Comparison of ENCODE assay signal across 27 cellular contexts in genomic region chr7:15236958-15237357, GRCh38.
DNase-seq lines count a peak whose midpoint lies in the region; ATAC-seq, FAIRE-seq and TF ChIP-seq lines count a peak whose summit lies in the region.
"Had no signal": no experiment of that assay in that cellular context is flagged by ENCODE, and none has a peak within 500 bp of the region (broad histone marks: within the 10 kb centered on the region; RNA-seq: fewer than 3 reads in every experiment).

No MANE protein-coding gene starts in this region.

- TF ChIP-seq EP300 in HepG2 (IDR thresholded peaks at IDR 0.05; ENCODE audit: low read depth in 2 of 2, low read length in 2 of 2) = no peak
- TF ChIP-seq EP300 in HepG2 (CRISPR knock-in tag; IDR thresholded peaks at IDR 0.05; ENCODE audit: borderline replicate concordance) = no peak

- H3K9me3 Mint-ChIP-seq in stimulated activated naive CD8-positive, alpha-beta T cell treated with anti-CD3 and anti-CD28 coated beads, Interleukin-15, amount 100 ng/mL, for 72 hours = peaks cover 12 to 16% of the 10 kb centered on the region in 2 donors

- no peaks in the 10 kb centered on the region for H3K27me3 Mint-ChIP-seq in stimulated activated naive CD8-positive, alpha-beta T cell treated with anti-CD3 and anti-CD28 coated beads, Interleukin-15, amount 100 ng/mL, for 72 hours
- H3K27me3 Mint-ChIP-seq: activated naive CD8-positive, alpha-beta T cell treated with anti-CD3 and anti-CD28 coated beads for 36 hours; B cell; T-cell had no signal

- intact Hi-C loops in right lobe of liver (cut with DNase I) (no loop called here), HepG2 (cut with micrococcal nuclease; ENCODE audit: unreplicated experiment) (no loop called here)

- H3K9ac ChIP-seq in HepG2 (ENCODE audit: insufficient read depth, low read depth, low read length) = no peak overlapping the region

- no peak for TF ChIP-seq RAD21 in HepG2 (CRISPR knock-in tag; IDR thresholded peaks at IDR 0.05)

- H3K4me1 Mint-ChIP-seq in stimulated activated naive CD8-positive, alpha-beta T cell treated with anti-CD3 and anti-CD28 coated beads, Interleukin-15, amount 100 ng/mL, for 72 hours = no peaks in the 10 kb centered on the region
- H3K4me1 Mint-ChIP-seq: activated naive CD8-positive, alpha-beta T cell treated with anti-CD3 and anti-CD28 coated beads for 36 hours; B cell; T-cell had no signal

- no peaks in the 10 kb centered on the region for H3K27me3 ChIP-seq in right lobe of liver
- H3K27me3 ChIP-seq in HepG2 (ENCODE audit: control insufficient read depth in 1 of 2, insufficient read depth in 2 of 2, low read length in 2 of 2) = no peaks in the 10 kb centered on the region
- H3K27me3 ChIP-seq: gastrocnemius medialis had no signal

- BruUV-seq in HepG2 (replicated peaks; lab: Mats Ljungman, UMichigan) = no TSS peak

- no peaks in the 10 kb centered on the region for H4K20me1 ChIP-seq in HepG2 (ENCODE audit: insufficient read depth, low read length)

- no peaks in the 10 kb centered on the region for H3K9me3 ChIP-seq in right lobe of liver
- peaks cover 84% of the 10 kb centered on the region for H3K9me3 ChIP-seq in HepG2 (ENCODE audit: low read length)
- H3K9me3 ChIP-seq: gastrocnemius medialis, psoas muscle had no signal

- TF ChIP-seq CTCF in right lobe of liver (IDR thresholded peaks at IDR 0.05) = no peak
- TF ChIP-seq CTCF in HepG2 (CRISPR knock-in tag; IDR thresholded peaks at IDR 0.05) = no peak

- 33% methylated on average over 2 of the region's 2 CpGs for WGBS in right lobe of liver (ENCODE audit: insufficient coverage, low coverage, low lambda C conversion rate, missing lambda C conversion rate)
- 27% methylated on average over 2 of the region's 2 CpGs for WGBS in HepG2 (ENCODE audit: low lambda C conversion rate)

- H3K4me2 ChIP-seq in HepG2 (ENCODE audit: low read depth, low read length) = no peak overlapping the region

- ATAC-seq in right lobe of liver (peak in 3 of 4 donors; percentile 44 to 45 (median 44)), HepG2 (no peak), left lobe of liver (peak; percentile 27)
- ATAC-seq in stimulated activated naive CD8-positive, alpha-beta T cell treated with anti-CD3 and anti-CD28 coated beads, Interleukin-15, amount 100 ng/mL, for 72 hours = no peak
- ATAC-seq: activated CD8-positive, alpha-beta T cell treated with anti-CD3 and anti-CD28 coated beads, Interleukin-2, amount 10 ng/mL, durations not matched to agents 7 days and 5 days; gastrocnemius medialis; left cardiac atrium; PC-3; psoas muscle; T-cell had no signal

- no peaks in the 10 kb centered on the region for H3K79me2 ChIP-seq in HepG2 (ENCODE audit: insufficient read depth, low read length)

- TF ChIP-seq POLR2A in right lobe of liver (IDR thresholded peaks at IDR 0.05) (no peak), HepG2 (IDR thresholded peaks at IDR 0.05; ENCODE audit: insufficient read depth in 1 of 2, low read depth in 2 of 2, low read length in 2 of 2) (no peak)

- H3K36me3 ChIP-seq in right lobe of liver = no peaks in the 10 kb centered on the region
- no peaks in the 10 kb centered on the region for H3K36me3 ChIP-seq in HepG2 (replicated peaks in 1 of 2; ENCODE audit: control insufficient read depth in 1 of 2, insufficient read depth in 2 of 2, low read length in 2 of 2)
- H3K36me3 ChIP-seq: gastrocnemius medialis had no signal

- H2AFZ ChIP-seq in HepG2 (ENCODE audit: low read length) = no peak overlapping the region

- H3K27ac ChIP-seq in right lobe of liver (no peak overlapping the region), HepG2 (ENCODE audit: extremely low read length, insufficient read depth, low read length) (no peak overlapping the region)
- H3K27ac ChIP-seq: coronary artery, gastrocnemius medialis, psoas muscle had no signal

- POLR2A ChIA-PET in HepG2 (lab: Yijun Ruan, JAX) = no interaction called here

- H3K4me3 ChIP-seq in right lobe of liver (no peak overlapping the region), HepG2 (replicated peaks in 1 of 3; ENCODE audit: insufficient read depth in 1 of 3, low read depth in 2 of 3, low read length in 3 of 3) (no peak overlapping the region)
- H3K4me3 ChIP-seq: coronary artery, gastrocnemius medialis, psoas muscle had no signal

- in situ Hi-C loops in HepG2 (cut with HindIII; ENCODE audit: extremely low pct_ligation_motif_present, low pct_unique_long_range_greater_than_20kb) = no loop called here

- no peak overlapping the region for H3K27ac Mint-ChIP-seq in stimulated activated naive CD8-positive, alpha-beta T cell treated with anti-CD3 and anti-CD28 coated beads, Interleukin-15, amount 100 ng/mL, for 72 hours
- H3K27ac Mint-ChIP-seq: activated CD8-positive, alpha-beta T cell treated with anti-CD3 and anti-CD28 coated beads, Interleukin-2, amount 10 ng/mL, durations not matched to agents 7 days and 5 days; activated naive CD8-positive, alpha-beta T cell treated with anti-CD3 and anti-CD28 coated beads for 36 hours; activated T-helper 2 cell treated with anti-CD3 and anti-CD28 coated beads, Interferon-gamma antibody, Interleukin-2, Interleukin-4, amounts not matched to agents 10 μg/mL and 5 μg/mL and 100 μg/mL, durations not matched to agents 14 hours and 24 hours and 36 hours; B cell; T-cell had no signal

- no peaks in the 10 kb centered on the region for H3K4me1 ChIP-seq in right lobe of liver
- no peaks in the 10 kb centered on the region for H3K4me1 ChIP-seq in HepG2 (ENCODE audit: insufficient read depth, low read length)
- H3K4me1 ChIP-seq: gastrocnemius medialis, psoas muscle had no signal

- FAIRE-seq in HepG2 (lab: Jason Lieb, UNC) = no peak
- FAIRE-seq: TTC549 had no signal

- no peak for DNase-seq in right lobe of liver
- DNase-seq in HepG2 (ENCODE audit: low spot score) = no peak
- DNase-seq in SKM-1 (lab: John Stamatoyannopoulos, UW; ENCODE audit: unreplicated experiment) = peak; percentile 70
- no peak for DNase-seq in left lobe of liver (ENCODE audit: low spot score)
- no peak for DNase-seq in glomerular visceral epithelial cell (ENCODE audit: extremely low spot score)
- no peak for DNase-seq in KG1 (lab: John Stamatoyannopoulos, UW)
- no peak for DNase-seq in stimulated activated naive CD8-positive, alpha-beta T cell treated with anti-CD3 and anti-CD28 coated beads, Interleukin-15, amount 100 ng/mL, for 72 hours
- DNase-seq in HPDE6-E6E7 (ENCODE audit: extremely low spot score) = no peak
- DNase-seq: activated CD8-positive, alpha-beta T cell treated with anti-CD3 and anti-CD28 coated beads, Interleukin-2, amount 10 ng/mL, durations not matched to agents 7 days and 5 days; activated naive CD8-positive, alpha-beta T cell treated with anti-CD3 and anti-CD28 coated beads for 36 hours; aorta; DMS153; gastrocnemius medialis; hippocampal formation; left cardiac atrium; MM.1S; NCI-H1436 treated with DMSO at 0.1 percent for 48 hours; NCI-H774; PC-3; psoas muscle; Right ventricle myocardium superior; stimulated activated naive CD4-positive, alpha-beta T cell treated with Interleukin-2 at 50 U/mL for 16 hours; T-cell had no signal

- CTCF ChIA-PET in HepG2 (lab: Yijun Ruan, JAX; ENCODE audit: low intra/inter-chr PET ratio, low total read pairs) = no interaction called here

- H3K4me3 Mint-ChIP-seq in stimulated activated naive CD8-positive, alpha-beta T cell treated with anti-CD3 and anti-CD28 coated beads, Interleukin-15, amount 100 ng/mL, for 72 hours = no peak overlapping the region
- H3K4me3 Mint-ChIP-seq: activated CD8-positive, alpha-beta T cell treated with anti-CD3 and anti-CD28 coated beads, Interleukin-2, amount 10 ng/mL, durations not matched to agents 7 days and 5 days; activated naive CD8-positive, alpha-beta T cell treated with anti-CD3 and anti-CD28 coated beads for 36 hours; B cell; T-cell had no signal

TF ChIP-seq in HepG2, 621 proteins besides CTCF, POLR2A, EP300 and RAD21 (continues in another document):
- no peak for TF ChIP-seq ZNF569 (CRISPR knock-in tag; IDR thresholded peaks at IDR 0.05; ENCODE audit: borderline replicate concordance)
- no peak for TF ChIP-seq ZBTB49 (CRISPR knock-in tag; IDR thresholded peaks at IDR 0.05; ENCODE audit: borderline replicate concordance)
- no peak for TF ChIP-seq SRSF4 (IDR thresholded peaks at IDR 0.05; ENCODE audit: low read depth, low read length, poor library complexity, severe bottlenecking)
- no peak for TF ChIP-seq THAP7 (CRISPR knock-in tag; IDR thresholded peaks at IDR 0.05)
- TF ChIP-seq TRIM24 (CRISPR knock-in tag; IDR thresholded peaks at IDR 0.05) = no peak

Comparison
In these comparisons a context has a peak if more than half of its experiments do, and no peak if none do; other contexts are left out.
1. ATAC-seq: peak in right lobe of liver (3 of 4) and left lobe of liver (single experiment); none in HepG2 (single experiment) and stimulated activated naive CD8-positive, alpha-beta T cell treated with anti-CD3 and anti-CD28 coated beads, Interleukin-15, amount 100 ng/mL, for 72 hours (single experiment).